17 cellular contexts compared by ENCODE assay signal in genomic region chr7:132290021-132290420, GRCh38.
DNase-seq lines count a peak whose midpoint lies in the region; ATAC-seq and TF ChIP-seq lines count a peak whose summit lies in the region.
"Had no signal": no experiment of that assay in that cellular context is flagged by ENCODE, and none has a peak within 500 bp of the region (broad histone marks: within the 10 kb centered on the region; RNA-seq: fewer than 3 reads in every experiment).

No MANE protein-coding gene starts in this region.

- H4K20me1 ChIP-seq in SK-N-SH (ENCODE audit: insufficient read depth): no peaks in the 10 kb centered on the region
- H4K20me1 ChIP-seq: BLaER1 treated with 17β-estradiol and CSF1 and Interleukin-3, amounts not matched to agents 10 nM and 100 nM had no signal

- H3K27me3 Mint-ChIP-seq in CD14-positive monocyte (ENCODE audit: low read depth in 3 of 3): peaks cover 5 to 7% (median 5%) of the 10 kb centered on the region in 3 donors

- POLR2A ChIA-PET in SK-N-SH (lab: Yijun Ruan, JAX): no interaction called here

- no peaks in the 10 kb centered on the region for H3K4me1 Mint-ChIP-seq in CD14-positive monocyte
- H3K4me1 Mint-ChIP-seq: CD4-positive, alpha-beta memory T cell had no signal

- H3K4me2 ChIP-seq in SK-N-SH (no peak overlapping the region), mesendoderm (ENCODE audit: low read length) (no peak overlapping the region)
- H3K4me2 ChIP-seq: BLaER1 treated with 17β-estradiol and CSF1 and Interleukin-3, amounts not matched to agents 10 nM and 100 nM had no signal

- peaks cover 14 to 16% of the 10 kb centered on the region in 2 experiments; a peak in 2 of 4 replicates for H3K4me1 ChIP-seq in SK-N-SH (ENCODE audit: control insufficient read depth in 1 of 2, insufficient read depth in 2 of 2, low read depth in 1 of 2, low read length in 1 of 2)
- H3K4me1 ChIP-seq in mesendoderm (ENCODE audit: control insufficient read depth, low read depth, low read length): no peaks in the 10 kb centered on the region
- no peaks in the 10 kb centered on the region for H3K4me1 ChIP-seq in ovary (ENCODE audit: insufficient read depth)

- CTCF ChIA-PET in SK-N-SH (lab: Yijun Ruan, JAX): interaction anchor here (0.9 to 2.4 kb wide), 5 partner anchors 11 to 291 kb away, joined by 3 to 15 read pairs (median 3); no protein-coding TSS in a partner anchor

- no peak for TF ChIP-seq RAD21 in SK-N-SH (IDR thresholded peaks at IDR 0.05; ENCODE audit: low read length)

- H3K79me1 ChIP-seq in mesendoderm (ENCODE audit: low read length): no peaks in the 10 kb centered on the region

- TF ChIP-seq POLR2A in ovary (IDR thresholded peaks at IDR 0.05): no peak

- H3K27me3 ChIP-seq in SK-N-SH (ENCODE audit: insufficient read depth) (no peaks in the 10 kb centered on the region), mesendoderm (ENCODE audit: insufficient read depth, low read length, poor library complexity) (no peaks in the 10 kb centered on the region), ovary (no peaks in the 10 kb centered on the region)
- H3K27me3 ChIP-seq: BLaER1 treated with 17β-estradiol and CSF1 and Interleukin-3, amounts not matched to agents 10 nM and 100 nM had no signal

- no peak overlapping the region for H2BK5ac ChIP-seq in mesendoderm (ENCODE audit: low read length)

- H3K27ac ChIP-seq in SK-N-SH (ENCODE audit: low read depth in 2 of 2, low read length in 1 of 2): peak overlapping the region in 1 of 2 experiments; percentile 29; a peak in 1 of 4 replicates
- H3K27ac ChIP-seq in mesendoderm (ENCODE audit: low read depth, low read length): no peak overlapping the region
- no peak overlapping the region for H3K27ac ChIP-seq in ovary
- H3K27ac ChIP-seq: BLaER1 treated with 17β-estradiol and CSF1 and Interleukin-3, amounts not matched to agents 10 nM and 100 nM; GM23248 had no signal

- no peak overlapping the region for H3K27ac Mint-ChIP-seq in CD14-positive monocyte
- H3K27ac Mint-ChIP-seq: CD4-positive, alpha-beta memory T cell had no signal

- no peaks in the 10 kb centered on the region for H3K9me3 ChIP-seq in SK-N-SH
- no peaks in the 10 kb centered on the region for H3K9me3 ChIP-seq in ovary
- H3K9me3 ChIP-seq: BLaER1 treated with 17β-estradiol and CSF1 and Interleukin-3, amounts not matched to agents 10 nM and 100 nM had no signal

- no peak overlapping the region for H2AFZ ChIP-seq in SK-N-SH (ENCODE audit: low read depth)
- H2AFZ ChIP-seq: GM23248 had no signal

- H3K36me3 Mint-ChIP-seq in CD14-positive monocyte: no peaks in the 10 kb centered on the region
- H3K36me3 Mint-ChIP-seq: CD4-positive, alpha-beta memory T cell had no signal

- no peak overlapping the region for H4K5ac ChIP-seq in mesendoderm (ENCODE audit: low read length)

- H3K4me3 ChIP-seq in SK-N-SH (ENCODE audit: low read depth in 2 of 2, low read length in 1 of 2) (no peak overlapping the region), mesendoderm (ENCODE audit: low read length) (no peak overlapping the region), ovary (no peak overlapping the region)
- H3K4me3 ChIP-seq: BLaER1 treated with 17β-estradiol and CSF1 and Interleukin-3, amounts not matched to agents 10 nM and 100 nM; GM23248 had no signal

- peaks cover 0 to 2% (median 0%) of the 10 kb centered on the region in 7 donors for H3K9me3 Mint-ChIP-seq in CD14-positive monocyte

- H3F3A ChIP-seq in SK-N-SH (replicated peaks; ENCODE audit: insufficient read depth): peaks cover 14% of the 10 kb centered on the region

- H3K4ac ChIP-seq in mesendoderm (ENCODE audit: low read depth, low read length): no peak overlapping the region

- TF ChIP-seq CTCF in SK-N-SH (IDR thresholded peaks at IDR 0.05): no peak
- no peak for TF ChIP-seq CTCF in CD14-positive monocyte (IDR thresholded peaks at IDR 0.05)
- TF ChIP-seq CTCF in ovary (IDR thresholded peaks at IDR 0.05): no peak

- no peak overlapping the region for H2BK120ac ChIP-seq in mesendoderm (ENCODE audit: low read depth, low read length)

- H3K9ac ChIP-seq in SK-N-SH: no peak overlapping the region
- H3K9ac ChIP-seq in mesendoderm (ENCODE audit: low read length): no peak overlapping the region
- H3K9ac ChIP-seq: BLaER1 treated with 17β-estradiol and CSF1 and Interleukin-3, amounts not matched to agents 10 nM and 100 nM; GM23248 had no signal

- H2BK15ac ChIP-seq in mesendoderm (replicated peaks; ENCODE audit: low read depth): no peak overlapping the region

- no peak overlapping the region for H3K23ac ChIP-seq in mesendoderm (ENCODE audit: low read length)

- H3K18ac ChIP-seq in mesendoderm (ENCODE audit: low read length): no peak overlapping the region

- no peaks in the 10 kb centered on the region for H3K9me2 ChIP-seq in SK-N-SH

- intact Hi-C loops in CD14-positive monocyte (cut with micrococcal nuclease) (no loop called here), ovary (cut with DNase I) (no loop called here)

- no peak overlapping the region for H2AK5ac ChIP-seq in mesendoderm (ENCODE audit: low read length)

- no peak overlapping the region for H3K56ac ChIP-seq in mesendoderm (ENCODE audit: low read length)

- H3K36me3 ChIP-seq in SK-N-SH (replicated peaks in 1 of 2; ENCODE audit: control insufficient read depth in 1 of 2, insufficient read depth in 2 of 2, low read length in 1 of 2) (no peaks in the 10 kb centered on the region), mesendoderm (ENCODE audit: control insufficient read depth, insufficient read depth, low read length) (no peaks in the 10 kb centered on the region), ovary (no peaks in the 10 kb centered on the region)
- H3K36me3 ChIP-seq: BLaER1 treated with 17β-estradiol and CSF1 and Interleukin-3, amounts not matched to agents 10 nM and 100 nM had no signal

- 75% methylated on average over 5 of the region's 5 CpGs for WGBS in SK-N-SH (ENCODE audit: low lambda C conversion rate)
- no CpG with 5 or more reads among the region's 5 CpGs for whole genome bisulfite sequencing in mesendoderm (ENCODE audit: extremely low coverage, insufficient coverage, low lambda C conversion rate)
- WGBS in ovary, 3 donors: 79% methylated on average over 5 of the region's 5 CpGs

- no peaks in the 10 kb centered on the region for H3K79me2 ChIP-seq in SK-N-SH (ENCODE audit: insufficient read depth)
- no peaks in the 10 kb centered on the region for H3K79me2 ChIP-seq in mesendoderm (ENCODE audit: control insufficient read depth, insufficient read depth, low read length)

- no peak overlapping the region for H3K4me3 Mint-ChIP-seq in CD14-positive monocyte
- H3K4me3 Mint-ChIP-seq: CD4-positive, alpha-beta memory T cell had no signal

- TF ChIP-seq EP300 in SK-N-SH (IDR thresholded peaks at IDR 0.05; ENCODE audit: borderline replicate concordance in 1 of 2, low read depth in 1 of 2, low read length in 1 of 2) (no peak), ovary (IDR thresholded peaks at IDR 0.05) (no peak)

- peak; percentile 15 for DNase-seq in NCI-H1105 treated with DMSO at 0.1 percent for 48 hours (lab: John Stamatoyannopoulos, UW)
- no peak for DNase-seq in NCI-H1105 (lab: John Stamatoyannopoulos, UW)
- DNase-seq in SK-N-SH: peak; percentile 49
- peak; percentile 23 to 47 for DNase-seq in dermis microvascular lymphatic vessel endothelial cell (ENCODE audit: low read depth in 2 of 2)
- DNase-seq in CD14-positive monocyte (ENCODE audit: low spot score): no peak
- no peak for DNase-seq in mesendoderm
- DNase-seq in ovary: no peak
- DNase-seq: 8988T; AML-193; CD4-positive, alpha-beta memory T cell; DMS153; DMS79 treated with DMSO at 0.1 percent for 48 hours; EL; GM23248 had no signal

- H4K8ac ChIP-seq in mesendoderm (ENCODE audit: low read depth, low read length): no peak overlapping the region

- ATAC-seq in SK-N-SH treated with all-trans-retinoic acid at 6 μM for 48 hours: no peak
- ATAC-seq: HCT116 had no signal

TF ChIP-seq in SK-N-SH, 30 proteins besides CTCF, POLR2A, EP300 and RAD21:
- TF ChIP-seq NRF1 (IDR thresholded peaks at IDR 0.05; ENCODE audit: low read depth, low read length): no peak
TF ChIP-seq in SK-N-SH: peak in this region for 0.

TF ChIP-seq in SK-N-SH treated with all-trans-retinoic acid at 6 μM for 48 hours, 23 proteins besides CTCF, POLR2A, EP300 and RAD21:
- TF ChIP-seq TSHZ2 (CRISPR knock-in tag; IDR thresholded peaks at IDR 0.05) (no peak), ZC3H10 (CRISPR knock-in tag; IDR thresholded peaks at IDR 0.05) (no peak), ZNF565 (CRISPR knock-in tag; conservative IDR thresholded peaks at IDR 0.05; ENCODE audit: low read depth) (no peak), ARNTL (CRISPR knock-in tag; IDR thresholded peaks at IDR 0.05; ENCODE audit: borderline replicate concordance, low read depth) (no peak), OSR1 (CRISPR knock-in tag; IDR thresholded peaks at IDR 0.05) (no peak), ZFP30 (CRISPR knock-in tag; IDR thresholded peaks at IDR 0.05) (no peak)

Comparison
In these comparisons a context has a peak if more than half of its experiments do, and no peak if none do; other contexts are left out.
1. DNase-seq: peak in NCI-H1105 treated with DMSO at 0.1 percent for 48 hours (single experiment), SK-N-SH (single experiment) and dermis microvascular lymphatic vessel endothelial cell (2 of 2); none in NCI-H1105 (single experiment), CD14-positive monocyte (single experiment), mesendoderm (single experiment) and ovary (0 of 5).